ENCODE assay signal across 8 cellular contexts in the genomic region with DNA sequence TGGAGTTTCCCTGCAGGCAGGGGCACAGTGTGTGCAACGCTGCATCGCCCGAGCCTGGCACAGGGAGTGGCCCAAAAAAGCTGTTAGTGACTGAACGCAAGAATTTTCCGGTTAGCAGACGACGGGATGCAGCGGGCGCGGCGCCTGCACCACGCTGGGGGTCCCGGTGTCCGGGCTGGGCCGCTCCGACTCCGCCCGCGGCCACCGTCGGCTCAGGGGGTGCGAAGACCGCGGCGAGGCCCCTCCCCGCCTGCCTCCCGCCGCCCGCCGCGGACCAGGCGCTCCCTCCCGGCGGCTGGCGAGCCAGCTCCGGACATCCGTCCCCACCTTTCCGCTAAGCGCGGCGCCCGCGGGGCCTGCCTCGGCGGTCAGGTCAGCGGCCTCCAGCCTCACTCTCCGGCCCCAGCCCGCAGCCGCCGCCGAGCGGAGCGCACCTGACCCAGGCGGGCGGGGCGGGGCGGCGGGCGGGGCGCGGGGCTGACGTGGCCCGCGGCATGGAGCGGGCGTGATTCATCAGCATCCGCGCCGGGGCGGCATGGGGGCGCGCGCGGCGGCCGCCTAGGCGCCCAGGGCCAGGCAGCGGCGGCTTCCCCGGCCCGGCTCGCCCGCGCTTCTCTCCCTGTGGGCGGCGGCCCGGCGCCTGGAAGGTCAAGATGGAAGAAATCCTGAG. TPM values are rescaled to one million over a fixed set of nuclear protein-coding genes. Genes with fewer than 3 reads are reported as not detected.
DNase-seq lines count a peak whose midpoint lies in the region; ATAC-seq and TF ChIP-seq lines count a peak whose summit lies in the region.

A gene with protein sequence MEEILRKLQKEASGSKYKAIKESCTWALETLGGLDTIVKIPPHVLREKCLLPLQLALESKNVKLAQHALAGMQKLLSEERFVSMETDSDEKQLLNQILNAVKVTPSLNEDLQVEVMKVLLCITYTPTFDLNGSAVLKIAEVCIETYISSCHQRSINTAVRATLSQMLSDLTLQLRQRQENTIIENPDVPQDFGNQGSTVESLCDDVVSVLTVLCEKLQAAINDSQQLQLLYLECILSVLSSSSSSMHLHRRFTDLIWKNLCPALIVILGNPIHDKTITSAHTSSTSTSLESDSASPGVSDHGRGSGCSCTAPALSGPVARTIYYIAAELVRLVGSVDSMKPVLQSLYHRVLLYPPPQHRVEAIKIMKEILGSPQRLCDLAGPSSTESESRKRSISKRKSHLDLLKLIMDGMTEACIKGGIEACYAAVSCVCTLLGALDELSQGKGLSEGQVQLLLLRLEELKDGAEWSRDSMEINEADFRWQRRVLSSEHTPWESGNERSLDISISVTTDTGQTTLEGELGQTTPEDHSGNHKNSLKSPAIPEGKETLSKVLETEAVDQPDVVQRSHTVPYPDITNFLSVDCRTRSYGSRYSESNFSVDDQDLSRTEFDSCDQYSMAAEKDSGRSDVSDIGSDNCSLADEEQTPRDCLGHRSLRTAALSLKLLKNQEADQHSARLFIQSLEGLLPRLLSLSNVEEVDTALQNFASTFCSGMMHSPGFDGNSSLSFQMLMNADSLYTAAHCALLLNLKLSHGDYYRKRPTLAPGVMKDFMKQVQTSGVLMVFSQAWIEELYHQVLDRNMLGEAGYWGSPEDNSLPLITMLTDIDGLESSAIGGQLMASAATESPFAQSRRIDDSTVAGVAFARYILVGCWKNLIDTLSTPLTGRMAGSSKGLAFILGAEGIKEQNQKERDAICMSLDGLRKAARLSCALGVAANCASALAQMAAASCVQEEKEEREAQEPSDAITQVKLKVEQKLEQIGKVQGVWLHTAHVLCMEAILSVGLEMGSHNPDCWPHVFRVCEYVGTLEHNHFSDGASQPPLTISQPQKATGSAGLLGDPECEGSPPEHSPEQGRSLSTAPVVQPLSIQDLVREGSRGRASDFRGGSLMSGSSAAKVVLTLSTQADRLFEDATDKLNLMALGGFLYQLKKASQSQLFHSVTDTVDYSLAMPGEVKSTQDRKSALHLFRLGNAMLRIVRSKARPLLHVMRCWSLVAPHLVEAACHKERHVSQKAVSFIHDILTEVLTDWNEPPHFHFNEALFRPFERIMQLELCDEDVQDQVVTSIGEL (N-terminal part only) (plus strand): TSS at position 506 of the 670 bp plus-strand sequence. CDS start 148 bp downstream, at position 654.

- H3K4ac ChIP-seq in IMR-90 (ENCODE audit: low read depth, low read length) = no peak within 1 kb of the TSS

- H3K27ac Mint-ChIP-seq in activated B cell treated with CpG ODN at 0.5 μM for 24 hours = no peak within 1 kb of the TSS

- no peak within 1 kb of the TSS for H3K18ac ChIP-seq in IMR-90 (ENCODE audit: low read depth, low read length)

- ATAC-seq in GM21390 (IDR thresholded peaks at IDR 0.05; ENCODE audit: unreplicated experiment) (peak; percentile 77), IMR-90 (ENCODE audit: low read depth) (peak; percentile 91), activated B cell treated with CpG ODN at 0.5 μM for 24 hours (ENCODE audit: low read depth) (peak; percentile 94)

- H3K4me3 ChIP-seq in IMR-90 (ENCODE audit: insufficient read depth, low read depth, low read length) = peak within 1 kb of the TSS; percentile 60

- no peak within 1 kb of the TSS for H3K27ac ChIP-seq in IMR-90 (ENCODE audit: insufficient read depth, low read length)
- peak within 1 kb of the TSS; percentile 81 for H3K27ac ChIP-seq in caudate nucleus (ENCODE audit: low read depth, low read length)

- no peak within 1 kb of the TSS for H4K5ac ChIP-seq in IMR-90 (ENCODE audit: low read depth, low read length)

- POLR2A ChIA-PET in IMR-90 (lab: Charles Lee; ENCODE audit: unreplicated experiment) = no interaction called here
- POLR2A ChIA-PET in activated B cell treated with CpG ODN at 0.5 μM for 24 hours (lab: Charles Lee) = no interaction called here

- no peak within 1 kb of the TSS for H2BK120ac ChIP-seq in IMR-90 (ENCODE audit: low read depth, low read length)

- peaks cover 59% of the 10 kb centered on the region for H3K27me3 ChIP-seq in IMR-90 (ENCODE audit: control insufficient read depth, insufficient read depth, low read length)

- no peaks in the 10 kb centered on the region for H3K36me3 ChIP-seq in IMR-90 (ENCODE audit: control insufficient read depth, insufficient read depth, low read length)

- TF ChIP-seq CTCF in IMR-90 (conservative IDR thresholded peaks at IDR 0.05; ENCODE audit: low read depth, low read length) (no peak), activated B cell treated with CpG ODN at 0.5 μM for 24 hours (IDR thresholded peaks at IDR 0.05) (no peak)

- H3K9ac ChIP-seq in IMR-90 (ENCODE audit: low read depth, low read length) = no peak within 1 kb of the TSS

- H2BK20ac ChIP-seq in IMR-90 (ENCODE audit: low read depth, low read length) = no peak within 1 kb of the TSS

- peaks cover 15% of the 10 kb centered on the region for H3K4me1 Mint-ChIP-seq in activated B cell treated with CpG ODN at 0.5 μM for 24 hours

- no peaks in the 10 kb centered on the region for H3K79me1 ChIP-seq in IMR-90 (ENCODE audit: low read depth in 1 of 2, low read length in 2 of 2)

- no peak within 1 kb of the TSS for H2BK5ac ChIP-seq in IMR-90 (ENCODE audit: low read depth, low read length, poor library complexity, severe bottlenecking)

- H3K4me1 ChIP-seq in IMR-90 (ENCODE audit: control insufficient read depth, insufficient read depth, low read length) = peaks cover 2% of the 10 kb centered on the region

- H4K91ac ChIP-seq in IMR-90 (ENCODE audit: insufficient read depth, low read depth, low read length) = no peak within 1 kb of the TSS

- TF ChIP-seq POLR2A in IMR-90 (IDR thresholded peaks at IDR 0.05; ENCODE audit: low read depth, low read length) = no peak

- no peak within 1 kb of the TSS for H2BK15ac ChIP-seq in IMR-90 (ENCODE audit: low read depth, low read length)

- no peak within 1 kb of the TSS for H3K56ac ChIP-seq in IMR-90 (ENCODE audit: extremely low read depth, insufficient read depth, low read length)

- no peaks in the 10 kb centered on the region for H3K9me3 Mint-ChIP-seq in activated B cell treated with CpG ODN at 0.5 μM for 24 hours

- intact Hi-C loops in IMR-90 (cut with micrococcal nuclease) (no loop called here), activated B cell treated with CpG ODN at 0.5 μM for 24 hours (cut with micrococcal nuclease) (loop anchor here (1.0 to 5.0 kb wide), 2 partner anchors 243 to 611 kb away; a partner anchor contains a TSS)

- DNase-seq in CD1c-positive myeloid dendritic cell (ENCODE audit: extremely low spot score) = peak; percentile 75
- DNase-seq in IMR-90 = peak; percentile 1
- DNase-seq in activated B cell treated with CpG ODN at 0.5 μM for 24 hours = peak; percentile 41
- peak in 56 of 61 donors; percentile 8 to 83 (median 61) for DNase-seq in caudate nucleus (lab: John Stamatoyannopoulos, UW)
- DNase-seq in kidney tubule cell (ENCODE audit: low spot score) = peak; percentile 85
- DNase-seq in stimulated activated CD4-positive, alpha-beta T cell treated with anti-CD3 and anti-CD28 coated beads, Interleukin-15, amount 100 ng/mL, for 48 hours (ENCODE audit: low read depth in 2 of 2) = peak; percentile 15 to 57
- no peak for DNase-seq in GM19240 (ENCODE audit: insufficient read length, low spot score)

- TF ChIP-seq RAD21 in IMR-90 (IDR thresholded peaks at IDR 0.05; ENCODE audit: low read length) = no peak

- no peak within 1 kb of the TSS for H3K14ac ChIP-seq in IMR-90 (replicated peaks; ENCODE audit: low read depth, low read length)

- H3K36me3 Mint-ChIP-seq in activated B cell treated with CpG ODN at 0.5 μM for 24 hours (ENCODE audit: low read depth) = no peaks in the 10 kb centered on the region

- WGBS in IMR-90 (ENCODE audit: extremely low coverage in 2 of 2, insufficient read length in 1 of 2), 2 experiments = 0% methylated on average over 44 of the region's 88 CpGs; no CpG with 5 or more reads in 1 of the 2 experiments

- peak within 1 kb of the TSS; percentile 74 for H3K4me3 Mint-ChIP-seq in activated B cell treated with CpG ODN at 0.5 μM for 24 hours

- peaks cover 43% of the 10 kb centered on the region for H3K27me3 Mint-ChIP-seq in activated B cell treated with CpG ODN at 0.5 μM for 24 hours

- no peak within 1 kb of the TSS for H4K8ac ChIP-seq in IMR-90 (ENCODE audit: low read depth in 2 of 2, low read length in 2 of 2)

- H3K9me1 ChIP-seq in IMR-90 (ENCODE audit: insufficient read depth, low read length) = no peaks in the 10 kb centered on the region

- in situ Hi-C loops in IMR-90 (cut with MboI; ENCODE audit: low sequenced_read_pairs) = no loop called here

- no peak within 1 kb of the TSS for H3K23ac ChIP-seq in IMR-90 (ENCODE audit: low read depth, low read length)

- no peak within 1 kb of the TSS for H2AK5ac ChIP-seq in IMR-90 (ENCODE audit: low read depth, low read length)

- peaks cover 3% of the 10 kb centered on the region for H3K9me3 ChIP-seq in IMR-90 (ENCODE audit: control insufficient read depth, insufficient read depth, low read length)

- H2AFZ ChIP-seq in IMR-90 (replicated peaks; ENCODE audit: low read length, poor library complexity) = peak within 1 kb of the TSS; percentile 84

- CTCF ChIA-PET in IMR-90 (lab: Yijun Ruan, JAX) (no interaction called here), activated B cell treated with CpG ODN at 0.5 μM for 24 hours (lab: Charles Lee) (no interaction called here)

- peak within 1 kb of the TSS; percentile 78 for H2AK9ac ChIP-seq in IMR-90 (replicated peaks; ENCODE audit: low read depth, low read length, poor library complexity)

- dilution Hi-C loops in IMR-90 (cut with HindIII; ENCODE audit: low sequenced_read_pairs, unreplicated experiment) = no loop called here

- BruUV-seq in IMR-90 (replicated peaks; lab: Mats Ljungman, UMichigan) = no TSS peak

- peak within 1 kb of the TSS; percentile 99 for H3K4me2 ChIP-seq in IMR-90 (ENCODE audit: low read depth, low read length)

- no peaks in the 10 kb centered on the region for H4K20me1 ChIP-seq in IMR-90 (ENCODE audit: insufficient read depth, low read length)

TF ChIP-seq in IMR-90, 13 proteins besides CTCF, POLR2A, EP300 and RAD21:
- TF ChIP-seq, protein P1, sequence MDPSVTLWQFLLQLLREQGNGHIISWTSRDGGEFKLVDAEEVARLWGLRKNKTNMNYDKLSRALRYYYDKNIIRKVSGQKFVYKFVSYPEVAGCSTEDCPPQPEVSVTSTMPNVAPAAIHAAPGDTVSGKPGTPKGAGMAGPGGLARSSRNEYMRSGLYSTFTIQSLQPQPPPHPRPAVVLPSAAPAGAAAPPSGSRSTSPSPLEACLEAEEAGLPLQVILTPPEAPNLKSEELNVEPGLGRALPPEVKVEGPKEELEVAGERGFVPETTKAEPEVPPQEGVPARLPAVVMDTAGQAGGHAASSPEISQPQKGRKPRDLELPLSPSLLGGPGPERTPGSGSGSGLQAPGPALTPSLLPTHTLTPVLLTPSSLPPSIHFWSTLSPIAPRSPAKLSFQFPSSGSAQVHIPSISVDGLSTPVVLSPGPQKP (IDR thresholded peaks at IDR 0.05; ENCODE audit: borderline replicate concordance, low read depth, low read length) = no peak
- peak; percentile 44; the same call in 1 of the 2 replicates for TF ChIP-seq MAZ (IDR thresholded peaks at IDR 0.05; ENCODE audit: borderline replicate concordance, low read depth, low read length)

RNA-seq across cellular contexts. Expression of the gene that starts here (rescaled TPM):
- total RNA-seq in IMR-90 (2012; rRNA removed) (under 0.01 TPM in 2 replicates), activated B cell treated with CpG ODN at 0.5 μM for 24 hours (0.02 TPM in 2 replicates)
- polyA plus RNA-seq in IMR-90 (2012; rRNA removed) = 0.01 and 0.02 TPM in 2 replicates
- polyA plus RNA-seq in IMR-90 (2012; cell fraction: cytosol; rRNA removed) = 0.01 and 0.02 TPM in 2 replicates
- polyA plus RNA-seq in IMR-90 (2012; cell fraction: nucleus; rRNA removed; ENCODE audit: low replicate concordance) = under 0.01 and 0.01 TPM in 2 replicates

Comparison
In these comparisons a context has a peak if more than half of its experiments do, and no peak if none do; other contexts are left out.
1. Peak in DNase-seq, ATAC-seq, H3K4me3 ChIP-seq and H3K4me2 ChIP-seq in IMR-90; RNA of the gene not detected or under 1 TPM.
2. Peak in DNase-seq and ATAC-seq in activated B cell treated with CpG ODN at 0.5 μM for 24 hours; RNA of the gene not detected or under 1 TPM.